18 cellular contexts compared by ENCODE assay signal in the genomic region with DNA sequence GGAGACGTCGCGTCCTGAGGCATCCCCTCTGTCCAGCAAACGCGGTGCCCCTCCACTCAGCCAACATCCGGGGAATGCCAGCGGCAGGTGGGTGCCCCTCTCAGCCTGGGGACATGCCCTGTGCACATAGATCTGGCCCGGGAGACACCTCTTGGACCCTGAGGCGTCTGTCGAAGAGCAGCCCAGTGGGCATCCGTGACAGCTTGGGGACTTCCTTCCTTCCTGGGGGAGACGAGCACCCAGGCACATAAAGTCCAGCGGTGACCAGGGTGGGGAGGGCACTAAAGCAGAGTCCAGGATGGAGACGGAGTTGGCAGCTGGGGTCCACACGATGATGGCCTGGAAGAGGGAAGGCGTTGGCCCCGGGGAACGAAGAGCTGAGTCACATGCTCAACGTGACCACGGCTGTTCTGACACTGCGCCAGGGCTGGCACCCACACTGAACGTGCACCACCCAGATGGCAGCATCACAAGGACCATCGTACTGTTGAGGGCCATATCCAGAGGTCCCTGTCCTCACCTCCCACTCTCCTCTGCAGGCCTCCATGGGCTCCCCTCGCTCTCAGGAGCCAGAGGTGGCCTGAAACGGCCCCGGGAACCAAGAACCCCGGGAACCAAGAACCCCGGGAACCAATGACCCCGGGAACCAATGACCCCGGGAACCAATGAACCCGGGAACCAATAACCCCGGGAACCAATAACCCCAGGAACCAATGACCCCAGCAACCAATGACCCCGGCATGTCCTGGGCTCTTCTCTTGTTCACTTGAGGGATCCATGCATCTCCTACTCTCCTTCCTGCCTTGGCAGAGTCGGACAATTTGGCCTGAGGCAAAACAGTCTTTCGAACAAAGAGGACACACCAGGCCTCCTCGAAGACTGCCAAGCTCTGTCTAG. TPM values are rescaled to one million over a fixed set of nuclear protein-coding genes. Genes with fewer than 3 reads are reported as not detected.
DNase-seq lines count a peak whose midpoint lies in the region; ATAC-seq, FAIRE-seq and TF ChIP-seq lines count a peak whose summit lies in the region.
"Had no signal": no experiment of that assay in that cellular context is flagged by ENCODE, and none has a peak within 500 bp of the region (broad histone marks: within the 10 kb centered on the region; RNA-seq: fewer than 3 reads in every experiment).

No MANE protein-coding gene starts in this region.

- TF ChIP-seq RAD21 in H1 (IDR thresholded peaks at IDR 0.05 in 1 of 2, conservative IDR thresholded peaks at IDR 0.05 in 1 of 2; ENCODE audit: low read depth in 2 of 2, low read length in 2 of 2): no peak

- peaks cover 39% of the 10 kb centered on the region for H3K4me1 ChIP-seq in left ventricle myocardium inferior
- peaks cover 12 to 20% (median 18%) of the 10 kb centered on the region in 4 experiments for H3K4me1 ChIP-seq in H1 (replicated peaks in 1 of 4; ENCODE audit: control insufficient read depth in 3 of 4, insufficient read depth in 4 of 4, low read length in 3 of 4)
- peaks cover 0 to 15% of the 10 kb centered on the region in 2 donors for H3K4me1 ChIP-seq in naive thymus-derived CD4-positive, alpha-beta T cell (ENCODE audit: control insufficient read depth in 2 of 2, insufficient read depth in 2 of 2, low read length in 2 of 2)
- H3K4me1 ChIP-seq in thymus (ENCODE audit: control insufficient read depth, insufficient read depth, low read length): peaks cover 11% of the 10 kb centered on the region

- H3K4me1 Mint-ChIP-seq in naive thymus-derived CD4-positive, alpha-beta T cell: peaks cover 16 to 37% (median 29%) of the 10 kb centered on the region in 7 donors

- no peaks in the 10 kb centered on the region for H3K27me3 Mint-ChIP-seq in naive thymus-derived CD4-positive, alpha-beta T cell

- H4K91ac ChIP-seq in H1 (replicated peaks; ENCODE audit: insufficient read length, low read length): no peak overlapping the region

- no peak overlapping the region for H2BK20ac ChIP-seq in H1 (ENCODE audit: low read length)

- no peak overlapping the region for H3K14ac ChIP-seq in H1 (ENCODE audit: insufficient read length)

- intact Hi-C loops in cardiac septum (cut with DNase I) (no loop called here), left ventricle myocardium inferior (cut with micrococcal nuclease) (no loop called here)
- intact Hi-C loops in naive thymus-derived CD4-positive, alpha-beta T cell (cut with micrococcal nuclease): no loop called here

- H3K27ac ChIP-seq in left ventricle myocardium inferior (replicated peaks) (no peak overlapping the region), H1 (ENCODE audit: low read depth, low read length) (no peak overlapping the region), thymus (ENCODE audit: low read depth) (peak overlapping the region; percentile 42)
- no peak overlapping the region for H3K27ac ChIP-seq in naive thymus-derived CD4-positive, alpha-beta T cell (ENCODE audit: low read depth, low read length)
- H3K27ac ChIP-seq: esophagus muscularis mucosa had no signal

- DNase-seq in cardiac septum (ENCODE audit: low spot score): peak; percentile 59
- no peak for DNase-seq in left ventricle myocardium inferior
- DNase-seq in H1 (ENCODE audit: low read depth in 1 of 2, low spot score in 2 of 2): no peak
- no peak for DNase-seq in naive thymus-derived CD4-positive, alpha-beta T cell
- no peak for DNase-seq in GM12891 (ENCODE audit: insufficient read length, low spot score)
- DNase-seq: activated CD4-positive, alpha-beta T cell treated with anti-CD3 and anti-CD28 coated beads, Interleukin-2, amount 50 U/mL, for 1 hour; H7; mesendoderm; NCI-H146; stimulated activated CD4-positive, alpha-beta T cell treated with anti-CD3 and anti-CD28 coated beads, Interleukin-4, amount 100 ng/mL, for 24 hours had no signal

- no peak for TF ChIP-seq CTCF in left ventricle myocardium inferior (IDR thresholded peaks at IDR 0.05; ENCODE audit: borderline replicate concordance)
- no peak for TF ChIP-seq CTCF in H1 (IDR thresholded peaks at IDR 0.05; ENCODE audit: control extremely low read depth in 1 of 3, insufficient read depth in 1 of 3, low read depth in 1 of 3, low read length in 3 of 3)

- peaks cover 22% of the 10 kb centered on the region for H3K79me1 ChIP-seq in H1 (ENCODE audit: low read depth, low read length)

- FAIRE-seq in H1 (lab: Jason Lieb, UNC) (no peak), GM12891 (lab: Jason Lieb, UNC) (no peak)
- FAIRE-seq: D721Med had no signal

- TF ChIP-seq POLR2A in H1 (IDR thresholded peaks at IDR 0.05; ENCODE audit: control extremely low read depth in 1 of 2, low read depth in 2 of 2, low read length in 2 of 2) (no peak), GM12891 (IDR thresholded peaks at IDR 0.05; ENCODE audit: low read depth, low read length) (no peak)

- H3K4me3 ChIP-seq in left ventricle myocardium inferior (no peak overlapping the region), H1 (ENCODE audit: extremely low read depth in 1 of 4, insufficient read depth in 2 of 4, low read depth in 3 of 4, low read length in 4 of 4) (no peak overlapping the region), thymus (ENCODE audit: low read length) (no peak overlapping the region)
- H3K4me3 ChIP-seq in naive thymus-derived CD4-positive, alpha-beta T cell (ENCODE audit: low read length): no peak overlapping the region
- H3K4me3 ChIP-seq: dorsolateral prefrontal cortex, esophagus muscularis mucosa, heart left ventricle had no signal

- H2BK12ac ChIP-seq in H1 (ENCODE audit: low read depth, low read length): no peak overlapping the region

- H3K4me2 ChIP-seq in H1 (ENCODE audit: insufficient read depth in 1 of 2, low read depth in 2 of 2, low read length in 2 of 2): no peak overlapping the region

- H3K27me3 ChIP-seq in left ventricle myocardium inferior (ENCODE audit: low read depth): no peaks in the 10 kb centered on the region
- H3K27me3 ChIP-seq in H1 (replicated peaks in 1 of 4; ENCODE audit: control insufficient read depth in 3 of 4, extremely low read depth in 1 of 4, insufficient read depth in 3 of 4, low read length in 3 of 4): no peaks in the 10 kb centered on the region
- H3K27me3 ChIP-seq in naive thymus-derived CD4-positive, alpha-beta T cell (ENCODE audit: control insufficient read depth in 2 of 2, insufficient read depth in 2 of 2, low read length in 2 of 2): no peaks in the 10 kb centered on the region
- H3K27me3 ChIP-seq in thymus (ENCODE audit: control insufficient read depth, insufficient read depth): no peaks in the 10 kb centered on the region
- H3K27me3 ChIP-seq: dorsolateral prefrontal cortex, esophagus muscularis mucosa, heart left ventricle had no signal

- H2BK5ac ChIP-seq in H1 (ENCODE audit: low read depth, low read length): no peak overlapping the region

- no peak overlapping the region for H3K9ac ChIP-seq in H1 (replicated peaks in 1 of 4; ENCODE audit: extremely low read depth in 1 of 4, low read depth in 3 of 4, low read length in 3 of 4)

- no peak overlapping the region for H3K4ac ChIP-seq in H1 (replicated peaks; ENCODE audit: insufficient read length, low read depth, low read length)

- no peak overlapping the region for H3K56ac ChIP-seq in H1 (replicated peaks; ENCODE audit: insufficient read length, low read depth, low read length)

- H3K23me2 ChIP-seq in H1 (ENCODE audit: low read depth, low read length): no peaks in the 10 kb centered on the region

- TF ChIP-seq EP300 in H1 (IDR thresholded peaks at IDR 0.05; ENCODE audit: borderline replicate concordance in 1 of 2, low read depth in 2 of 2, low read length in 2 of 2): no peak

- no peak overlapping the region for H2BK120ac ChIP-seq in H1 (replicated peaks; ENCODE audit: low read depth, low read length)

- H3K9me3 ChIP-seq in left ventricle myocardium inferior (replicated peaks): no peaks in the 10 kb centered on the region
- no peaks in the 10 kb centered on the region for H3K9me3 ChIP-seq in H1 (ENCODE audit: insufficient read depth in 2 of 2, low read depth in 1 of 2, low read length in 1 of 2)
- no peaks in the 10 kb centered on the region for H3K9me3 ChIP-seq in naive thymus-derived CD4-positive, alpha-beta T cell (ENCODE audit: control insufficient read depth in 2 of 3, low read length in 3 of 3)
- H3K9me3 ChIP-seq in thymus (ENCODE audit: control insufficient read depth): no peaks in the 10 kb centered on the region
- H3K9me3 ChIP-seq: esophagus muscularis mucosa, heart left ventricle had no signal

- no peak for ATAC-seq in naive thymus-derived CD4-positive, alpha-beta T cell
- ATAC-seq in GM18517 (IDR thresholded peaks at IDR 0.05; ENCODE audit: unreplicated experiment) (no peak), HG02981 (IDR thresholded peaks at IDR 0.05; ENCODE audit: unreplicated experiment) (no peak)
- ATAC-seq: SK-N-SH treated with all-trans-retinoic acid at 6 μM for 48 hours had no signal

- POLR2A ChIA-PET in H1 (lab: Charles Lee; ENCODE audit: partially characterized antibody): interaction anchor here (1.6 kb wide), 1 partner anchor 21 kb away, joined by 3 read pairs; no protein-coding TSS in a partner anchor
- POLR2A ChIA-PET in naive thymus-derived CD4-positive, alpha-beta T cell (lab: Charles Lee): interaction anchor here (1.1 kb wide), 1 partner anchor 20 kb away, joined by 3 read pairs; no protein-coding TSS in a partner anchor

- peaks cover 0 to 81% of the 10 kb centered on the region in 2 experiments; a peak in 2 of 4 replicates for H3K79me2 ChIP-seq in H1 (ENCODE audit: control insufficient read depth in 1 of 2, insufficient read depth in 2 of 2, low read length in 2 of 2)

- no peak overlapping the region for H4K5ac ChIP-seq in H1 (ENCODE audit: insufficient read length, low read depth, low read length)

- no peak overlapping the region for H2BK15ac ChIP-seq in H1 (ENCODE audit: low read length)

- H3K23ac ChIP-seq in H1 (ENCODE audit: insufficient read length): no peak overlapping the region

- H2AK5ac ChIP-seq in H1 (ENCODE audit: low read depth, low read length): no peak overlapping the region

- peak overlapping the region; percentile 80; the same call in 1 of the 2 replicates for H4K8ac ChIP-seq in H1 (ENCODE audit: extremely low read depth, insufficient read depth, low read length)

- peaks cover 0 to 2% (median 0%) of the 10 kb centered on the region in 11 donors for H3K9me3 Mint-ChIP-seq in naive thymus-derived CD4-positive, alpha-beta T cell

- no peak overlapping the region for H3K18ac ChIP-seq in H1 (ENCODE audit: extremely low read depth, low read length)

- H3K27ac Mint-ChIP-seq in naive thymus-derived CD4-positive, alpha-beta T cell: peak overlapping the region in 8 of 9 donors; percentile 54 to 97 (median 72)

- H3K4me3 Mint-ChIP-seq in naive thymus-derived CD4-positive, alpha-beta T cell: peak overlapping the region in 1 of 10 donors; percentile 34

- 88% methylated on average over 29 of the region's 36 CpGs; no CpG with 5 or more reads in 1 of the 2 experiments for WGBS in H1 (ENCODE audit: extremely low coverage in 1 of 2, insufficient coverage in 1 of 2, insufficient read length in 1 of 2, insufficient replicate concordance in 2 of 2, low coverage in 1 of 2, low lambda C conversion rate in 2 of 2, missing lambda C conversion rate in 1 of 2), 2 experiments
- WGBS in thymus: 97% methylated on average over 36 of the region's 36 CpGs

- H3K36me3 ChIP-seq in left ventricle myocardium inferior: no peaks in the 10 kb centered on the region
- H3K36me3 ChIP-seq in H1 (ENCODE audit: control insufficient read depth in 2 of 4, insufficient read depth in 4 of 4, low read length in 3 of 4): no peaks in the 10 kb centered on the region
- no peaks in the 10 kb centered on the region for H3K36me3 ChIP-seq in naive thymus-derived CD4-positive, alpha-beta T cell (ENCODE audit: control insufficient read depth in 2 of 3, insufficient read depth in 3 of 3, low read length in 3 of 3)
- peaks cover 42% of the 10 kb centered on the region for H3K36me3 ChIP-seq in thymus (ENCODE audit: control insufficient read depth, insufficient read depth)

- H3K36me3 Mint-ChIP-seq in naive thymus-derived CD4-positive, alpha-beta T cell: peaks cover 0 to 6% (median 0%) of the 10 kb centered on the region in 5 donors

- peaks cover 20 to 36% of the 10 kb centered on the region in 2 experiments for H4K20me1 ChIP-seq in H1 (replicated peaks in 1 of 2; ENCODE audit: control insufficient read depth in 1 of 2, insufficient read depth in 2 of 2, low read length in 2 of 2)

- no peak overlapping the region for H2AFZ ChIP-seq in H1 (ENCODE audit: low read length)

- CTCF ChIA-PET in H1 (lab: Charles Lee; ENCODE audit: partially characterized antibody): no interaction called here
- CTCF ChIA-PET in naive thymus-derived CD4-positive, alpha-beta T cell (lab: Charles Lee): no interaction called here

RNA-seq across cellular contexts. Expression of a gene that starts 22.6 kb away (rescaled TPM):
- 34.4 TPM for total RNA-seq in cardiac septum
- total RNA-seq in left ventricle myocardium inferior: 23.9 TPM
- 31.3 and 31.5 TPM in 2 replicates for total RNA-seq in H1 (2021; fragmentation: NEBNext Ultra II Directional; extraction: Animal tissue kit (Norgen Biotek cat#: 25700))
- polyA plus RNA-seq in H1 (2011; rRNA removed): 15.4 and 31.2 TPM in 2 replicates
- polyA plus RNA-seq in H1 (2011; cell fraction: cytosol; rRNA removed): 14.3 TPM
- 24.1 TPM for polyA plus RNA-seq in H1 (2011; cell fraction: nucleus; rRNA removed)
- 9.7 to 17.8 TPM (median 12.6 TPM) in 4 replicates for polyA plus RNA-seq in H1 (2012, experiment 1 of 2)
- polyA plus RNA-seq in H1 (2012, experiment 2 of 2): 5.0 TPM
- 14.8 TPM for polyA plus RNA-seq in H1 (2013, experiment 1 of 2)
- polyA plus RNA-seq in H1 (2013, experiment 2 of 2): 12.6 TPM
- 35.1 and 38.5 TPM in 2 replicates for polyA minus RNA-seq in H1 (2011; rRNA and poly(A)+ RNA removed)
- 26.3 TPM for polyA minus RNA-seq in H1 (2011; cell fraction: cytosol; rRNA and poly(A)+ RNA removed)
- polyA minus RNA-seq in H1 (2011; cell fraction: nucleus; rRNA and poly(A)+ RNA removed): 47.3 TPM
- 100 to 1,000 TPM in 1 of 5 experiments, 10 to 100 TPM in 4; 42.3 to 101 (median 62.3) TPM for total RNA-seq in naive thymus-derived CD4-positive, alpha-beta T cell
- 10 to 100 TPM in 1 of 2 donors, 1 to 10 TPM in 1; 7.4 to 11.6 TPM for polyA plus RNA-seq in naive thymus-derived CD4-positive, alpha-beta T cell
- 7.8 TPM for polyA plus RNA-seq in thymus
- 4.0 TPM for polyA plus RNA-seq in GM12891 (2012; ENCODE audit: low read depth, missing spikeins)
